ENCODE assay signal across 15 cellular contexts in genomic region chr20:34542439-34542838, GRCh38.
"Had no signal": no experiment of that assay in that cellular context is flagged by ENCODE, and none has a peak within 500 bp of the region (broad histone marks: within the 10 kb centered on the region; RNA-seq: fewer than 3 reads in every experiment).

No MANE protein-coding gene starts in this region.

- DNase-seq: effector memory CD8-positive, alpha-beta T cell; erythroblast; foreskin melanocyte; head of caudate nucleus; hippocampal formation; left colon; mammary epithelial cell; sigmoid colon; stimulated activated CD4-positive, alpha-beta T cell treated with anti-CD3 and anti-CD28 coated beads, Interleukin-12 subunit alpha, Interleukin-12 subunit beta, amount 100 ng/mL, for 4 hours; stimulated activated naive CD8-positive, alpha-beta T cell treated with anti-CD3 and anti-CD28 coated beads, Interleukin-15, Interleukin-2, amounts not matched to agents 100 U/mL and 50 U/mL, for 24 hours; thyroid gland had no signal

- H3K4me3 ChIP-seq: sigmoid colon, skin epidermis, suprapubic skin, thyroid gland had no signal

- H3K27me3 Mint-ChIP-seq: effector memory CD8-positive, alpha-beta T cell; type B pancreatic cell had no signal

- H3K27me3 ChIP-seq: sigmoid colon, suprapubic skin, thyroid gland had no signal

- H3K27ac Mint-ChIP-seq: type B pancreatic cell had no signal

- ATAC-seq: effector memory CD8-positive, alpha-beta T cell; left colon; naive thymus-derived CD8-positive, alpha-beta T cell; stimulated activated naive CD8-positive, alpha-beta T cell treated with anti-CD3 and anti-CD28 coated beads, Interleukin-15, Interleukin-2, amounts not matched to agents 100 U/mL and 50 U/mL, for 24 hours had no signal

- H3K9me3 Mint-ChIP-seq: effector memory CD8-positive, alpha-beta T cell; naive thymus-derived CD8-positive, alpha-beta T cell; type B pancreatic cell had no signal

- H3K27ac ChIP-seq: sigmoid colon, suprapubic skin, thyroid gland had no signal

- H3K9me3 ChIP-seq: sigmoid colon, suprapubic skin, thyroid gland had no signal

- H3K4me3 Mint-ChIP-seq: naive thymus-derived CD8-positive, alpha-beta T cell; type B pancreatic cell had no signal

- H3K4me1 ChIP-seq: thyroid gland had no signal
